25 cellular contexts compared by ENCODE assay signal in genomic region chr4:95556460-95556859, GRCh38. TPM values are rescaled to one million over a fixed set of nuclear protein-coding genes. Genes with fewer than 3 reads are reported as not detected.
DNase-seq lines count a peak whose midpoint lies in the region; ATAC-seq and TF ChIP-seq lines count a peak whose summit lies in the region.
"Had no signal": no experiment of that assay in that cellular context is flagged by ENCODE, and none has a peak within 500 bp of the region (broad histone marks: within the 10 kb centered on the region; RNA-seq: fewer than 3 reads in every experiment).

No MANE protein-coding gene starts in this region.

- ATAC-seq in GM23338 (no peak), GM18867 (IDR thresholded peaks at IDR 0.05; ENCODE audit: unreplicated experiment) (no peak), HG03342 (IDR thresholded peaks at IDR 0.05; ENCODE audit: unreplicated experiment) (no peak)
- ATAC-seq: activated CD4-positive, CD25-positive, alpha-beta regulatory T cell treated with anti-CD3 and anti-CD28 coated beads, Interleukin-2, amount 50 U/mL, for 24 hours; activated CD8-positive, alpha-beta T cell treated with anti-CD3 and anti-CD28 coated beads for 36 hours; gastrocnemius medialis; lower lobe of right lung; stimulated activated naive B cell treated with anti-CD40 and anti-IgM and Interleukin-4, amounts not matched to agents 10 μg/mL and 1 μg/mL and 100 μg/mL, for 72 hours had no signal

- H3F3A ChIP-seq in GM23338 (replicated peaks; ENCODE audit: low read depth) (no peaks in the 10 kb centered on the region), MM.1S (ENCODE audit: insufficient read depth, low read length) (no peaks in the 10 kb centered on the region)

- H3K27me3 Mint-ChIP-seq in GM23338 (ENCODE audit: insufficient read depth, low read depth, poor library complexity): no peaks in the 10 kb centered on the region
- H3K27me3 Mint-ChIP-seq: CD4-positive, CD25-positive, alpha-beta regulatory T cell had no signal

- H3K9me3 Mint-ChIP-seq in GM23338: no peaks in the 10 kb centered on the region
- H3K9me3 Mint-ChIP-seq: activated CD8-positive, alpha-beta T cell treated with anti-CD3 and anti-CD28 coated beads for 36 hours; CD4-positive, CD25-positive, alpha-beta regulatory T cell; stimulated activated naive B cell treated with anti-CD40 and anti-IgM and Interleukin-4, amounts not matched to agents 10 μg/mL and 1 μg/mL and 100 μg/mL, for 72 hours had no signal

- no peaks in the 10 kb centered on the region for H3K9me2 ChIP-seq in GM23338 (ENCODE audit: insufficient read depth)
- no peaks in the 10 kb centered on the region for H3K9me2 ChIP-seq in MM.1S (replicated peaks; ENCODE audit: insufficient read depth, low read length)

- H3K36me3 ChIP-seq in GM23338 (ENCODE audit: insufficient read depth): no peaks in the 10 kb centered on the region
- no peaks in the 10 kb centered on the region for H3K36me3 ChIP-seq in MM.1S (replicated peaks; ENCODE audit: insufficient read depth, low read length)
- H3K36me3 ChIP-seq: gastrocnemius medialis, lower lobe of right lung had no signal

- 0 out of 2 replicates have a peak, but pooled peaks cover 1% of the 10 kb centered on the region for H3K4me1 ChIP-seq in GM23338 (ENCODE audit: insufficient read depth)
- H3K4me1 ChIP-seq in MM.1S (ENCODE audit: low read length): no peaks in the 10 kb centered on the region
- H3K4me1 ChIP-seq: gastrocnemius medialis, lower lobe of right lung, testis had no signal

- peaks cover 14% of the 10 kb centered on the region for H3K4me1 Mint-ChIP-seq in GM23338
- H3K4me1 Mint-ChIP-seq: CD4-positive, CD25-positive, alpha-beta regulatory T cell; stimulated activated naive B cell treated with anti-CD40 and anti-IgM and Interleukin-4, amounts not matched to agents 10 μg/mL and 1 μg/mL and 100 μg/mL, for 72 hours had no signal

- H3K9me3 ChIP-seq in MM.1S (replicated peaks; ENCODE audit: insufficient read depth, low read length): no peaks in the 10 kb centered on the region
- H3K9me3 ChIP-seq: gastrocnemius medialis, lower lobe of right lung, testis had no signal

- H3K27ac Mint-ChIP-seq in GM23338: no peak overlapping the region
- H3K27ac Mint-ChIP-seq: activated CD8-positive, alpha-beta T cell treated with anti-CD3 and anti-CD28 coated beads for 36 hours; CD4-positive, CD25-positive, alpha-beta regulatory T cell; progenitor cell of endocrine pancreas; stimulated activated naive B cell treated with anti-CD40 and anti-IgM and Interleukin-4, amounts not matched to agents 10 μg/mL and 1 μg/mL and 100 μg/mL, for 72 hours had no signal

- TF ChIP-seq POLR2A in NB4 (IDR thresholded peaks at IDR 0.05; ENCODE audit: extremely low read depth, insufficient read length): no peak

- H3K4me2 ChIP-seq in GM23338 (no peak overlapping the region), MM.1S (ENCODE audit: low read depth, low read length) (no peak overlapping the region)

- H3K4me3 ChIP-seq in GM23338 (no peak overlapping the region), NB4 (ENCODE audit: low read depth, low read length) (no peak overlapping the region), MM.1S (ENCODE audit: low read length) (no peak overlapping the region)
- H3K4me3 ChIP-seq: gastrocnemius medialis, lower lobe of right lung, testis had no signal

- H3K27me3 ChIP-seq in GM23338 (ENCODE audit: insufficient read depth) (peaks cover under 1% of the 10 kb centered on the region), MM.1S (replicated peaks; ENCODE audit: insufficient read depth, low read length) (no peaks in the 10 kb centered on the region)
- H3K27me3 ChIP-seq: testis had no signal

- H3K36me3 Mint-ChIP-seq in GM23338 (ENCODE audit: low read depth): no peaks in the 10 kb centered on the region
- H3K36me3 Mint-ChIP-seq: CD4-positive, CD25-positive, alpha-beta regulatory T cell; stimulated activated naive B cell treated with anti-CD40 and anti-IgM and Interleukin-4, amounts not matched to agents 10 μg/mL and 1 μg/mL and 100 μg/mL, for 72 hours had no signal

- no peak for TF ChIP-seq CTCF in GM23338 (conservative IDR thresholded peaks at IDR 0.05; ENCODE audit: low read depth in 2 of 2)
- no peak for TF ChIP-seq CTCF in NB4 (IDR thresholded peaks at IDR 0.05; ENCODE audit: low read depth, low read length)
- TF ChIP-seq CTCF in MM.1S (IDR thresholded peaks at IDR 0.05; ENCODE audit: low read length): no peak

- H4K20me1 ChIP-seq in GM23338 (replicated peaks; ENCODE audit: insufficient read depth): no peaks in the 10 kb centered on the region
- H4K20me1 ChIP-seq in MM.1S (ENCODE audit: insufficient read depth, low read length): no peaks in the 10 kb centered on the region

- H3K9ac ChIP-seq in MM.1S (ENCODE audit: low read length): no peak overlapping the region

- no peak for DNase-seq in GM23338 (ENCODE audit: low spot score)
- peak; percentile 70 for DNase-seq in NB4 (ENCODE audit: low read depth)
- DNase-seq in amniotic epithelial cell (ENCODE audit: low read depth): peak; percentile 60
- DNase-seq in glomerular visceral epithelial cell (ENCODE audit: extremely low spot score): peak; percentile 30
- DNase-seq in amniotic stem cell (lab: John Stamatoyannopoulos, UW): no peak
- DNase-seq in MM.1S: no peak
- DNase-seq: activated CD8-positive, alpha-beta T cell treated with anti-CD3 and anti-CD28 coated beads for 36 hours; activated gamma-delta T cell; caudate nucleus; CD4-positive, CD25-positive, alpha-beta regulatory T cell; DMS153; gastrocnemius medialis; hypothalamus; lower lobe of right lung; NCI-H2081 treated with DMSO at 0.1 percent for 48 hours; NCI-H446; stimulated activated CD4-positive, alpha-beta T cell treated with anti-CD3 and anti-CD28 coated beads, Interleukin-2, amount 100 ng/mL, for 24 hours; stimulated activated naive B cell treated with anti-CD40 and anti-IgM and Interleukin-4, amounts not matched to agents 10 μg/mL and 1 μg/mL and 100 μg/mL, for 72 hours; testis had no signal

- H3K79me2 ChIP-seq in GM23338 (replicated peaks; ENCODE audit: insufficient read depth): no peaks in the 10 kb centered on the region
- no peaks in the 10 kb centered on the region for H3K79me2 ChIP-seq in MM.1S (ENCODE audit: low read length)

- H3K27ac ChIP-seq in GM23338 (ENCODE audit: low read depth) (no peak overlapping the region), MM.1S (ENCODE audit: low read length) (no peak overlapping the region)
- H3K27ac ChIP-seq: epithelial cell of prostate, gastrocnemius medialis, lower lobe of right lung, testis had no signal

- H2AFZ ChIP-seq in GM23338 (peak overlapping the region; percentile 56), MM.1S (ENCODE audit: low read length) (no peak overlapping the region)

- H3K4me3 Mint-ChIP-seq in GM23338: no peak overlapping the region
- H3K4me3 Mint-ChIP-seq: activated CD8-positive, alpha-beta T cell treated with anti-CD3 and anti-CD28 coated beads for 36 hours; CD4-positive, CD25-positive, alpha-beta regulatory T cell; stimulated activated naive B cell treated with anti-CD40 and anti-IgM and Interleukin-4, amounts not matched to agents 10 μg/mL and 1 μg/mL and 100 μg/mL, for 72 hours had no signal

TF ChIP-seq in GM23338, 12 proteins besides CTCF, POLR2A, EP300 and RAD21:
- TF ChIP-seq, protein P1, sequence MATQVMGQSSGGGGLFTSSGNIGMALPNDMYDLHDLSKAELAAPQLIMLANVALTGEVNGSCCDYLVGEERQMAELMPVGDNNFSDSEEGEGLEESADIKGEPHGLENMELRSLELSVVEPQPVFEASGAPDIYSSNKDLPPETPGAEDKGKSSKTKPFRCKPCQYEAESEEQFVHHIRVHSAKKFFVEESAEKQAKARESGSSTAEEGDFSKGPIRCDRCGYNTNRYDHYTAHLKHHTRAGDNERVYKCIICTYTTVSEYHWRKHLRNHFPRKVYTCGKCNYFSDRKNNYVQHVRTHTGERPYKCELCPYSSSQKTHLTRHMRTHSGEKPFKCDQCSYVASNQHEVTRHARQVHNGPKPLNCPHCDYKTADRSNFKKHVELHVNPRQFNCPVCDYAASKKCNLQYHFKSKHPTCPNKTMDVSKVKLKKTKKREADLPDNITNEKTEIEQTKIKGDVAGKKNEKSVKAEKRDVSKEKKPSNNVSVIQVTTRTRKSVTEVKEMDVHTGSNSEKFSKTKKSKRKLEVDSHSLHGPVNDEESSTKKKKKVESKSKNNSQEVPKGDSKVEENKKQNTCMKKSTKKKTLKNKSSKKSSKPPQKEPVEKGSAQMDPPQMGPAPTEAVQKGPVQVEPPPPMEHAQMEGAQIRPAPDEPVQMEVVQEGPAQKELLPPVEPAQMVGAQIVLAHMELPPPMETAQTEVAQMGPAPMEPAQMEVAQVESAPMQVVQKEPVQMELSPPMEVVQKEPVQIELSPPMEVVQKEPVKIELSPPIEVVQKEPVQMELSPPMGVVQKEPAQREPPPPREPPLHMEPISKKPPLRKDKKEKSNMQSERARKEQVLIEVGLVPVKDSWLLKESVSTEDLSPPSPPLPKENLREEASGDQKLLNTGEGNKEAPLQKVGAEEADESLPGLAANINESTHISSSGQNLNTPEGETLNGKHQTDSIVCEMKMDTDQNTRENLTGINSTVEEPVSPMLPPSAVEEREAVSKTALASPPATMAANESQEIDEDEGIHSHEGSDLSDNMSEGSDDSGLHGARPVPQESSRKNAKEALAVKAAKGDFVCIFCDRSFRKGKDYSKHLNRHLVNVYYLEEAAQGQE (IDR thresholded peaks at IDR 0.05; ENCODE audit: unreplicated experiment): no peak
- TF ChIP-seq EZH2 (IDR thresholded peaks at IDR 0.05; ENCODE audit: low read depth, unreplicated experiment): no peak
- no peak for TF ChIP-seq CREB1 (CRISPR knock-in tag; IDR thresholded peaks at IDR 0.05; ENCODE audit: low read depth)

RNA-seq across cellular contexts. Expression of gene UNC5C, which starts 7.7 kb away (rescaled TPM):
- total RNA-seq in GM23338 (2014; rRNA removed; shearing (Covaris generic)): 0.12 and 0.21 TPM in 2 replicates
- polyA plus RNA-seq in GM23338 (2016; fragmentation: Nextera tagmentation; extraction: Ambion mirVana): 0.08 and 0.16 TPM in 2 replicates
- total RNA-seq: activated CD8-positive, alpha-beta T cell treated with anti-CD3 and anti-CD28 coated beads for 36 hours; CD4-positive, CD25-positive, alpha-beta regulatory T cell; HT-29 had no signal

Comparison
In these comparisons a context has a peak if more than half of its experiments do, and no peak if none do; other contexts are left out.
1. DNase-seq: peak in NB4 (single experiment), amniotic epithelial cell (single experiment) and glomerular visceral epithelial cell (single experiment); none in GM23338 (single experiment), amniotic stem cell (single experiment) and MM.1S (single experiment).